Comparison of ENCODE assay signal across 16 cellular contexts in the genomic region with DNA sequence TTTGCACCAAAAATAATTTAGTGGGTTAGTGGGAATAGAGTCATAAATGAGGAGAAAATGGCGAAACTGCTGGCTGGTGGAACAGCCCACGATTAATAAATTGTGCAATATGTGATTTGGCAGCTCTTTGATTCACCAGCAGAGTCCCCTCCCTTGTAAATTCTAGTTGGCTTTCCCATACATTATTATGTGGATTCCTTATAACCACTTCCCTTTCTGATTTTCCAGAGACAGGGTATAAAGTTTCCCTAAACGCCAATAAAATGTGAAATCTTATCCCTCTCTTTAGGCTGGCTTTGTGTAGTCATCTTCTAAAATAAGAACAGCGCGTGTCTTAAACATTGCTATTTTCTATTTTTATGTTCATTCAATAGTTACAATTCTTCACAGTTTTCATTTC.
DNase-seq lines count a peak whose midpoint lies in the region; ATAC-seq and TF ChIP-seq lines count a peak whose summit lies in the region.
"Had no signal": no experiment of that assay in that cellular context is flagged by ENCODE, and none has a peak within 500 bp of the region (broad histone marks: within the 10 kb centered on the region; RNA-seq: fewer than 3 reads in every experiment).

No MANE protein-coding gene starts in this region.

- DNase-seq in GM03348 (ENCODE audit: low spot score) = peak; percentile 11
- DNase-seq in dedifferentiated amniotic fluid mesenchymal stem cell (ENCODE audit: extremely low spot score) = peak; percentile 73
- DNase-seq in osteoblast (ENCODE audit: insufficient read length, low spot score, missing footprints) = peak; percentile 42
- DNase-seq in activated CD8-positive, alpha-beta memory T cell treated with anti-CD3 and anti-CD28 coated beads for 24 hours = no peak
- DNase-seq in NCI-H1105 (lab: John Stamatoyannopoulos, UW) = no peak
- no peak for DNase-seq in A172 (ENCODE audit: low spot score)
- DNase-seq: activated CD4-positive, alpha-beta T cell treated with anti-CD3 and anti-CD28 coated beads for 48 hours; activated CD8-positive, alpha-beta memory T cell treated with anti-CD3 and anti-CD28 coated beads, Interleukin-2, amount 50 U/mL, for 48 hours; BE2C; H9; NCI-H2107; NCI-H748 treated with DMSO at 0.1 percent for 48 hours; small intestine had no signal

- H3K4me3 ChIP-seq in osteoblast (ENCODE audit: insufficient read depth, low read length) = no peak overlapping the region

- H3K27me3 ChIP-seq in osteoblast (ENCODE audit: insufficient read depth, low read length) = no peaks in the 10 kb centered on the region

- no peak for ATAC-seq in GM18520 (IDR thresholded peaks at IDR 0.05; ENCODE audit: unreplicated experiment)

- no peak overlapping the region for H3K27ac ChIP-seq in osteoblast (ENCODE audit: low read depth, low read length)
- H3K27ac ChIP-seq: parathyroid adenoma had no signal

- H3K36me3 ChIP-seq in osteoblast (ENCODE audit: insufficient read depth, low read length) = no peaks in the 10 kb centered on the region
- H3K36me3 ChIP-seq: BE2C had no signal

- TF ChIP-seq RAD21 in Ishikawa (IDR thresholded peaks at IDR 0.05; ENCODE audit: low read depth) = no peak

- no peak overlapping the region for H2AFZ ChIP-seq in osteoblast (ENCODE audit: low read length)
- H2AFZ ChIP-seq: parathyroid adenoma had no signal

- no peaks in the 10 kb centered on the region for H4K20me1 ChIP-seq in osteoblast (ENCODE audit: insufficient read depth, low read length)

- H3K4me1 ChIP-seq in osteoblast (ENCODE audit: insufficient read depth, low read length) = peaks cover 18% of the 10 kb centered on the region
- H3K4me1 ChIP-seq: BE2C, parathyroid adenoma had no signal

- no peaks in the 10 kb centered on the region for H3K79me2 ChIP-seq in osteoblast (ENCODE audit: insufficient read depth, low read length)
- H3K79me2 ChIP-seq: parathyroid adenoma had no signal

- H3K9me3 ChIP-seq in osteoblast (ENCODE audit: low read depth, low read length) = no peaks in the 10 kb centered on the region
- H3K9me3 ChIP-seq: BE2C had no signal

- TF ChIP-seq CTCF in osteoblast (IDR thresholded peaks at IDR 0.05; ENCODE audit: extremely low read depth, low read depth, low read length) = no peak

- TF ChIP-seq EP300 in Ishikawa (IDR thresholded peaks at IDR 0.05; ENCODE audit: borderline replicate concordance) = no peak

- peak overlapping the region; percentile 12 for H3K4me2 ChIP-seq in osteoblast (ENCODE audit: insufficient read depth, low read length)

TF ChIP-seq in Ishikawa, 13 proteins besides CTCF, POLR2A, EP300 and RAD21:
- TF ChIP-seq CREB1 (IDR thresholded peaks at IDR 0.05; ENCODE audit: low read depth) (no peak), CEBPB (IDR thresholded peaks at IDR 0.05) (peak; percentile 47; the same call in 1 of the 2 replicates)

Comparison
In these comparisons a context has a peak if more than half of its experiments do, and no peak if none do; other contexts are left out.
1. DNase-seq: peak in GM03348 (single experiment), dedifferentiated amniotic fluid mesenchymal stem cell (single experiment) and osteoblast (single experiment); none in activated CD8-positive, alpha-beta memory T cell treated with anti-CD3 and anti-CD28 coated beads for 24 hours (single experiment), NCI-H1105 (single experiment) and A172 (single experiment).